Comparison of ENCODE assay signal across 2 cellular contexts in genomic region chr16:85523602-85524364, GRCh38.
TF ChIP-seq lines count a peak whose summit lies in the region.

No MANE protein-coding gene starts in this region.

TF ChIP-seq in A549, 52 proteins besides CTCF, POLR2A, EP300 and RAD21 (continued from another document):
- TF ChIP-seq ZFP36 (IDR thresholded peaks at IDR 0.05; ENCODE audit: borderline replicate concordance, partially characterized antibody) = no peak
- no peak for TF ChIP-seq CEBPB (IDR thresholded peaks at IDR 0.05)
- no peak for TF ChIP-seq MAFK (IDR thresholded peaks at IDR 0.05; ENCODE audit: partially characterized antibody)
- no peak for TF ChIP-seq HOXB13 (CRISPR knock-in tag; IDR thresholded peaks at IDR 0.05; ENCODE audit: low read depth)
- no peak for TF ChIP-seq RFX5 (IDR thresholded peaks at IDR 0.05)
- TF ChIP-seq ZNF302 (CRISPR knock-in tag; IDR thresholded peaks at IDR 0.05) = no peak
- TF ChIP-seq ZC3H11A (IDR thresholded peaks at IDR 0.05) = no peak
- TF ChIP-seq, protein P1, sequence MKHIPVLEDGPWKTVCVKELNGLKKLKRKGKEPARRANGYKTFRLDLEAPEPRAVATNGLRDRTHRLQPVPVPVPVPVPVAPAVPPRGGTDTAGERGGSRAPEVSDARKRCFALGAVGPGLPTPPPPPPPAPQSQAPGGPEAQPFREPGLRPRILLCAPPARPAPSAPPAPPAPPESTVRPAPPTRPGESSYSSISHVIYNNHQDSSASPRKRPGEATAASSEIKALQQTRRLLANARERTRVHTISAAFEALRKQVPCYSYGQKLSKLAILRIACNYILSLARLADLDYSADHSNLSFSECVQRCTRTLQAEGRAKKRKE (CRISPR knock-in tag; IDR thresholded peaks at IDR 0.05; ENCODE audit: low read depth) = no peak
- TF ChIP-seq PBX3 (IDR thresholded peaks at IDR 0.05) = no peak
- TF ChIP-seq EHMT2 (IDR thresholded peaks at IDR 0.05; ENCODE audit: low read depth) = no peak
- TF ChIP-seq POLR2AphosphoS2 (conservative IDR thresholded peaks at IDR 0.05; ENCODE audit: low read length) = no peak

TF ChIP-seq in WTC11, 78 proteins besides CTCF, POLR2A, EP300 and RAD21 (continued from another document):
- TF ChIP-seq PRDM15 (CRISPR knock-in tag; IDR thresholded peaks at IDR 0.05) (no peak), GABPB1 (CRISPR knock-in tag; IDR thresholded peaks at IDR 0.05) (peak; percentile 90), JUN (CRISPR knock-in tag; IDR thresholded peaks at IDR 0.05) (no peak), HMGA2 (CRISPR knock-in tag; IDR thresholded peaks at IDR 0.05) (no peak)
- TF ChIP-seq, protein P2, sequence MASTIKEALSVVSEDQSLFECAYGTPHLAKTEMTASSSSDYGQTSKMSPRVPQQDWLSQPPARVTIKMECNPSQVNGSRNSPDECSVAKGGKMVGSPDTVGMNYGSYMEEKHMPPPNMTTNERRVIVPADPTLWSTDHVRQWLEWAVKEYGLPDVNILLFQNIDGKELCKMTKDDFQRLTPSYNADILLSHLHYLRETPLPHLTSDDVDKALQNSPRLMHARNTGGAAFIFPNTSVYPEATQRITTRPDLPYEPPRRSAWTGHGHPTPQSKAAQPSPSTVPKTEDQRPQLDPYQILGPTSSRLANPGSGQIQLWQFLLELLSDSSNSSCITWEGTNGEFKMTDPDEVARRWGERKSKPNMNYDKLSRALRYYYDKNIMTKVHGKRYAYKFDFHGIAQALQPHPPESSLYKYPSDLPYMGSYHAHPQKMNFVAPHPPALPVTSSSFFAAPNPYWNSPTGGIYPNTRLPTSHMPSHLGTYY (CRISPR knock-in tag; IDR thresholded peaks at IDR 0.05) = no peak
- TF ChIP-seq, protein P3, sequence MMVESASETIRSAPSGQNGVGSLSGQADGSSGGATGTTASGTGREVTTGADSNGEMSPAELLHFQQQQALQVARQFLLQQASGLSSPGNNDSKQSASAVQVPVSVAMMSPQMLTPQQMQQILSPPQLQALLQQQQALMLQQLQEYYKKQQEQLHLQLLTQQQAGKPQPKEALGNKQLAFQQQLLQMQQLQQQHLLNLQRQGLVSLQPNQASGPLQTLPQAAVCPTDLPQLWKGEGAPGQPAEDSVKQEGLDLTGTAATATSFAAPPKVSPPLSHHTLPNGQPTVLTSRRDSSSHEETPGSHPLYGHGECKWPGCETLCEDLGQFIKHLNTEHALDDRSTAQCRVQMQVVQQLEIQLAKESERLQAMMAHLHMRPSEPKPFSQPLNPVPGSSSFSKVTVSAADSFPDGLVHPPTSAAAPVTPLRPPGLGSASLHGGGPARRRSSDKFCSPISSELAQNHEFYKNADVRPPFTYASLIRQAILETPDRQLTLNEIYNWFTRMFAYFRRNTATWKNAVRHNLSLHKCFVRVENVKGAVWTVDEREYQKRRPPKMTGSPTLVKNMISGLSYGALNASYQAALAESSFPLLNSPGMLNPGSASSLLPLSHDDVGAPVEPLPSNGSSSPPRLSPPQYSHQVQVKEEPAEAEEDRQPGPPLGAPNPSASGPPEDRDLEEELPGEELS (CRISPR knock-in tag; IDR thresholded peaks at IDR 0.05) = 0 out of 2 replicates have a peak, but pooled peaks have one; percentile 20
TF ChIP-seq in WTC11: peak in this region for 4.
